13 cellular contexts compared by ENCODE assay signal in genomic region chr22:32584650-32585049, GRCh38.
DNase-seq lines count a peak whose midpoint lies in the region; ATAC-seq and TF ChIP-seq lines count a peak whose summit lies in the region.
"Had no signal": no experiment of that assay in that cellular context is flagged by ENCODE, and none has a peak within 500 bp of the region (broad histone marks: within the 10 kb centered on the region; RNA-seq: fewer than 3 reads in every experiment).

No MANE protein-coding gene starts in this region.

- peaks cover 0 to 33% (median 14%) of the 10 kb centered on the region in 9 donors for H3K4me1 ChIP-seq in heart right ventricle
- H3K4me1 ChIP-seq: parathyroid adenoma had no signal

- H3K4me3 ChIP-seq in astrocyte of the spinal cord (ENCODE audit: low read depth, low read length), result no peak overlapping the region
- H3K4me3 ChIP-seq in heart right ventricle, result no peak overlapping the region

- H3K27me3 ChIP-seq in heart right ventricle, result no peaks in the 10 kb centered on the region

- H3K27ac ChIP-seq in heart right ventricle, result peak overlapping the region in 4 of 10 donors; percentile 11 to 51 (median 24)
- H3K27ac ChIP-seq: parathyroid adenoma, VCaP had no signal

- intact Hi-C loops in heart right ventricle (cut with DNase I), result loop anchor here in 2 of 10 donors (5.0 kb wide), 2 partner anchors 33 to 42 kb away; no protein-coding TSS in a partner anchor

- no peaks in the 10 kb centered on the region for H3K36me3 ChIP-seq in heart right ventricle

- in situ Hi-C loops in astrocyte of the spinal cord (cut with HindIII; ENCODE audit: low sequenced_read_pairs), result no loop called here

- peaks cover 0 to 10% (median 0%) of the 10 kb centered on the region in 11 donors for H3K9me3 ChIP-seq in heart right ventricle

- peak in 5 of 8 donors; percentile 19 to 73 (median 26) for ATAC-seq in heart right ventricle
- ATAC-seq in HG02938 (IDR thresholded peaks at IDR 0.05; ENCODE audit: unreplicated experiment), result no peak
- ATAC-seq: esophagus mucosa had no signal

- TF ChIP-seq CTCF in astrocyte of the spinal cord (IDR thresholded peaks at IDR 0.05; ENCODE audit: low read depth, low read length), result no peak
- no peak for TF ChIP-seq CTCF in heart right ventricle (IDR thresholded peaks at IDR 0.05)
- no peak for TF ChIP-seq CTCF in GM10266 (IDR thresholded peaks at IDR 0.05; ENCODE audit: control insufficient read depth, insufficient read depth, low read depth, missing control alignments)

- DNase-seq in GM03348 (ENCODE audit: low spot score) (peak; percentile 25), astrocyte of the spinal cord (ENCODE audit: low read depth, low spot score) (peak; percentile 44), heart right ventricle (no peak), stromal cell of bone marrow (ENCODE audit: low read depth) (peak; percentile 73), NCI-H748 treated with DMSO at 0.1 percent for 48 hours (lab: John Stamatoyannopoulos, UW) (no peak), GM10266 (ENCODE audit: extremely low spot score) (no peak)
- no peak for DNase-seq in stimulated activated CD8-positive, alpha-beta memory T cell treated with anti-CD3 and anti-CD28 coated beads, Interleukin-4, amount 100 ng/mL, for 48 hours
- DNase-seq: activated naive CD4-positive, alpha-beta T cell treated with anti-CD3 and anti-CD28 coated beads, Interleukin-2, amount 50 U/mL, for 16 hours; NCI-H1048 had no signal

Comparison
In these comparisons a context has a peak if more than half of its experiments do, and no peak if none do; other contexts are left out.
1. DNase-seq: peak in GM03348 (single experiment), astrocyte of the spinal cord (single experiment) and stromal cell of bone marrow (single experiment); none in heart right ventricle (0 of 2), NCI-H748 treated with DMSO at 0.1 percent for 48 hours (single experiment), GM10266 (single experiment) and stimulated activated CD8-positive, alpha-beta memory T cell treated with anti-CD3 and anti-CD28 coated beads, Interleukin-4, amount 100 ng/mL, for 48 hours (single experiment).